In the genomic region with DNA sequence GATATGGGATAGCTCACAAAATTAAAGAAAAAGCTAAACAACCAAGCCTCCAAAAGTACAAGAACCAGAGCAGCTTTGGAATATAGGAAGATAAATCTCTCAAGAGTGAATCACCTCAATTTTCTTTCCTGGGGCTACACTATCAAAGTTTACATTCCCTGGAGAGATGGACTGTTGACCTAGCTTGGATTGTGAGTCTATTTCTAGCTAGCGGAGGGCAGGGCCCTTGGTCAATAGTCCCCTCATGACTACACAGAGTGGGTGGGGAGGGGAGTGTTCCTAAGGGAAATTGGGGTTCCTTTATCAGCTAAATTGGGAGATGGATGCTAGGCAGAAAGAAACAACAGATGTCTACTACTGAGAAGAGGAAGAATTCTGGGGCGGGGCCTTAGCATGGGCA, we compare ENCODE assay signal across 23 cellular contexts. TPM values are rescaled to one million over a fixed set of nuclear protein-coding genes. Genes with fewer than 3 reads are reported as not detected.
DNase-seq lines count a peak whose midpoint lies in the region; ATAC-seq and TF ChIP-seq lines count a peak whose summit lies in the region.
"Had no signal": no experiment of that assay in that cellular context is flagged by ENCODE, and none has a peak within 500 bp of the region (broad histone marks: within the 10 kb centered on the region; RNA-seq: fewer than 3 reads in every experiment).

No MANE protein-coding gene starts in this region.

- CTCF ChIA-PET in naive thymus-derived CD4-positive, alpha-beta T cell (lab: Charles Lee) = interaction anchor here (0.9 kb wide), 1 partner anchor 11 kb away, joined by 3 read pairs; no protein-coding TSS in a partner anchor

- POLR2A ChIA-PET in naive thymus-derived CD4-positive, alpha-beta T cell (lab: Charles Lee) = no interaction called here

- H3K9me3 ChIP-seq in heart left ventricle (no peaks in the 10 kb centered on the region), hepatocyte (ENCODE audit: low read depth) (no peaks in the 10 kb centered on the region), thoracic aorta (no peaks in the 10 kb centered on the region), Peyer's patch (no peaks in the 10 kb centered on the region)
- H3K9me3 ChIP-seq in naive thymus-derived CD4-positive, alpha-beta T cell (ENCODE audit: control insufficient read depth in 2 of 3, low read length in 3 of 3) = no peaks in the 10 kb centered on the region
- H3K9me3 ChIP-seq: testis had no signal

- no peak overlapping the region for H2AFZ ChIP-seq in hepatocyte

- 79 to 94% (median 89%) methylated on average over 2 of the region's 2 CpGs for WGBS in heart left ventricle, 4 donors
- WGBS in hepatocyte (ENCODE audit: low lambda C conversion rate, missing lambda C conversion rate) = 72% methylated on average over 2 of the region's 2 CpGs

- no peak for TF ChIP-seq POLR2A in heart left ventricle (IDR thresholded peaks at IDR 0.05)
- TF ChIP-seq POLR2A in Peyer's patch (IDR thresholded peaks at IDR 0.05) = no peak

- H3K36me3 ChIP-seq in heart left ventricle = no peaks in the 10 kb centered on the region
- H3K36me3 ChIP-seq in hepatocyte (replicated peaks; ENCODE audit: insufficient read depth, low read depth) = no peaks in the 10 kb centered on the region
- H3K36me3 ChIP-seq in thoracic aorta = no peaks in the 10 kb centered on the region
- no peaks in the 10 kb centered on the region for H3K36me3 ChIP-seq in Peyer's patch
- H3K36me3 ChIP-seq in naive thymus-derived CD4-positive, alpha-beta T cell (ENCODE audit: control insufficient read depth in 2 of 3, insufficient read depth in 3 of 3, low read length in 3 of 3) = no peaks in the 10 kb centered on the region

- no peaks in the 10 kb centered on the region for H4K20me1 ChIP-seq in hepatocyte (ENCODE audit: insufficient read depth, poor library complexity, severe bottlenecking)

- no peaks in the 10 kb centered on the region for H3K27me3 ChIP-seq in heart left ventricle
- no peaks in the 10 kb centered on the region for H3K27me3 ChIP-seq in hepatocyte
- H3K27me3 ChIP-seq in thoracic aorta (replicated peaks; ENCODE audit: insufficient read depth) = no peaks in the 10 kb centered on the region
- no peaks in the 10 kb centered on the region for H3K27me3 ChIP-seq in Peyer's patch
- H3K27me3 ChIP-seq in naive thymus-derived CD4-positive, alpha-beta T cell (ENCODE audit: control insufficient read depth in 2 of 2, insufficient read depth in 2 of 2, low read length in 2 of 2) = no peaks in the 10 kb centered on the region
- H3K27me3 ChIP-seq: testis had no signal

- no peaks in the 10 kb centered on the region for H3K36me3 Mint-ChIP-seq in naive thymus-derived CD4-positive, alpha-beta T cell
- H3K36me3 Mint-ChIP-seq: activated naive CD4-positive, alpha-beta T cell treated with anti-CD3 and anti-CD28 coated beads, Interleukin-2, amount 10 ng/mL, durations not matched to agents 7 days and 5 days; brain; natural killer cell had no signal

- H3K27ac ChIP-seq in heart left ventricle (peak overlapping the region in 7 of 12 donors; percentile 31 to 74 (median 42)), hepatocyte (peak overlapping the region; percentile 82), thoracic aorta (peak overlapping the region; percentile 27 to 50), Peyer's patch (no peak overlapping the region)
- no peak overlapping the region for H3K27ac ChIP-seq in naive thymus-derived CD4-positive, alpha-beta T cell (ENCODE audit: low read depth, low read length)
- H3K27ac ChIP-seq: epithelial cell of prostate, RWPE1, testis, VCaP had no signal

- no peaks in the 10 kb centered on the region for H3K4me1 Mint-ChIP-seq in naive thymus-derived CD4-positive, alpha-beta T cell
- H3K4me1 Mint-ChIP-seq: activated naive CD4-positive, alpha-beta T cell treated with anti-CD3 and anti-CD28 coated beads, Interleukin-2, amount 10 ng/mL, durations not matched to agents 7 days and 5 days; natural killer cell had no signal

- no peaks in the 10 kb centered on the region for H3K27me3 Mint-ChIP-seq in naive thymus-derived CD4-positive, alpha-beta T cell
- H3K27me3 Mint-ChIP-seq: activated naive CD4-positive, alpha-beta T cell treated with anti-CD3 and anti-CD28 coated beads, Interleukin-2, amount 10 ng/mL, durations not matched to agents 7 days and 5 days; brain had no signal

- H3K79me2 ChIP-seq in hepatocyte = no peaks in the 10 kb centered on the region

- H3K4me3 ChIP-seq in heart left ventricle (no peak overlapping the region), hepatocyte (no peak overlapping the region), thoracic aorta (no peak overlapping the region), Peyer's patch (no peak overlapping the region)
- H3K4me3 ChIP-seq in naive thymus-derived CD4-positive, alpha-beta T cell (ENCODE audit: low read length) = no peak overlapping the region
- H3K4me3 ChIP-seq: lung, testis had no signal

- TF ChIP-seq CTCF in heart left ventricle (IDR thresholded peaks at IDR 0.05) (no peak), hepatocyte (IDR thresholded peaks at IDR 0.05; ENCODE audit: poor library complexity) (no peak), thoracic aorta (IDR thresholded peaks at IDR 0.05) (no peak), Peyer's patch (IDR thresholded peaks at IDR 0.05) (no peak)

- H3K4me2 ChIP-seq in hepatocyte = peak overlapping the region; percentile 4

- no peaks in the 10 kb centered on the region for H3K9me2 ChIP-seq in hepatocyte (replicated peaks; ENCODE audit: insufficient read depth)

- no peak for DNase-seq in heart left ventricle
- no peak for DNase-seq in cardiac septum (ENCODE audit: low spot score)
- DNase-seq in amniotic epithelial cell (ENCODE audit: low read depth) = peak; percentile 33
- DNase-seq in hepatocyte (ENCODE audit: low spot score) = peak; percentile 56
- no peak for DNase-seq in thoracic aorta (ENCODE audit: low spot score)
- no peak for DNase-seq in Peyer's patch
- no peak for DNase-seq in naive thymus-derived CD4-positive, alpha-beta T cell
- DNase-seq: 8988T; activated CD4-positive, alpha-beta T cell treated with anti-CD3 and anti-CD28 coated beads, Interleukin-2, amount 50 U/mL, for 4 hours; activated naive CD4-positive, alpha-beta T cell treated with anti-CD3 and anti-CD28 coated beads, Interleukin-2, amount 10 ng/mL, durations not matched to agents 7 days and 5 days; DMS 273 treated with DMSO at 0.1 percent for 48 hours; natural killer cell; NCI-H1694; NCI-H345; NK-92 treated with Interleukin-12 subunit alpha and Interleukin-12 subunit beta, amount 100 ng/mL, for 24 hours; T-helper 1 cell; testis had no signal

- no peak overlapping the region for H3K4me3 Mint-ChIP-seq in naive thymus-derived CD4-positive, alpha-beta T cell
- H3K4me3 Mint-ChIP-seq: activated naive CD4-positive, alpha-beta T cell treated with anti-CD3 and anti-CD28 coated beads, Interleukin-2, amount 10 ng/mL, durations not matched to agents 7 days and 5 days; brain; natural killer cell had no signal

- H3K9me3 Mint-ChIP-seq in naive thymus-derived CD4-positive, alpha-beta T cell = peaks cover 0 to 4% (median 0%) of the 10 kb centered on the region in 11 donors
- H3K9me3 Mint-ChIP-seq: activated naive CD4-positive, alpha-beta T cell treated with anti-CD3 and anti-CD28 coated beads, Interleukin-2, amount 10 ng/mL, durations not matched to agents 7 days and 5 days; brain; natural killer cell had no signal

- ATAC-seq in heart left ventricle (no peak), thoracic aorta (ENCODE audit: insufficient number of reproducible peaks, low FRiP score, low read depth) (no peak), GM19452 (IDR thresholded peaks at IDR 0.05; ENCODE audit: unreplicated experiment) (no peak)
- no peak for ATAC-seq in naive thymus-derived CD4-positive, alpha-beta T cell
- ATAC-seq: natural killer cell had no signal

- intact Hi-C loops in heart left ventricle (cut with DNase I) (no loop called here), cardiac septum (cut with DNase I) (no loop called here)
- intact Hi-C loops in naive thymus-derived CD4-positive, alpha-beta T cell (cut with micrococcal nuclease) = no loop called here

- peaks cover 0 to 34% (median 22%) of the 10 kb centered on the region in 12 donors for H3K4me1 ChIP-seq in heart left ventricle
- H3K4me1 ChIP-seq in hepatocyte (ENCODE audit: insufficient read depth) = peaks cover 28% of the 10 kb centered on the region
- peaks cover 14 to 24% of the 10 kb centered on the region in 2 donors for H3K4me1 ChIP-seq in thoracic aorta (ENCODE audit: control insufficient read depth in 1 of 2, low read depth in 2 of 2)
- H3K4me1 ChIP-seq in Peyer's patch = no peaks in the 10 kb centered on the region
- H3K4me1 ChIP-seq in naive thymus-derived CD4-positive, alpha-beta T cell (ENCODE audit: control insufficient read depth in 2 of 2, insufficient read depth in 2 of 2, low read length in 2 of 2) = no peaks in the 10 kb centered on the region
- H3K4me1 ChIP-seq: testis had no signal

- no peak overlapping the region for H3K27ac Mint-ChIP-seq in naive thymus-derived CD4-positive, alpha-beta T cell
- H3K27ac Mint-ChIP-seq: activated naive CD4-positive, alpha-beta T cell treated with anti-CD3 and anti-CD28 coated beads, Interleukin-2, amount 10 ng/mL, durations not matched to agents 7 days and 5 days; natural killer cell had no signal

RNA-seq across cellular contexts. Expression of a gene that starts 29.9 kb away (rescaled TPM):
- 10 to 100 TPM in 6 of 9 donors, 1 to 10 TPM in 3; 4.7 to 16.1 (median 10.9) TPM for total RNA-seq in heart left ventricle
- 10 to 100 TPM in 1 of 2 donors, 1 to 10 TPM in 1; 2.7 to 29.9 TPM for polyA plus RNA-seq in heart left ventricle
- 20.7 TPM for total RNA-seq in cardiac septum
- total RNA-seq in hepatocyte = 38.1 and 41.9 TPM in 2 replicates
- polyA plus RNA-seq in hepatocyte = 19.5 and 21.0 TPM in 2 replicates
- total RNA-seq in thoracic aorta = 10 to 100 TPM; 23.8 to 33.6 TPM
- 10 to 100 TPM; 17.1 to 93.3 (median 18.6) TPM for total RNA-seq in Peyer's patch
- total RNA-seq in naive thymus-derived CD4-positive, alpha-beta T cell = 10 to 100 TPM; 26.1 to 36.5 (median 28.6) TPM
- 10 to 100 TPM in 1 of 2 donors, 1 to 10 TPM in 1; 3.2 to 11.2 TPM for polyA plus RNA-seq in naive thymus-derived CD4-positive, alpha-beta T cell

RNA-seq across cellular contexts. Expression of a gene that starts 34.3 kb away (rescaled TPM):
- total RNA-seq in heart left ventricle (10 to 100 TPM in 7 of 9 donors, 1 to 10 TPM in 2; 4.1 to 15.3 (median 12.6) TPM), cardiac septum (10.5 TPM), hepatocyte (7.0 and 7.7 TPM in 2 replicates), thoracic aorta (1 to 10 TPM; 4.1 to 4.7 TPM), Peyer's patch (10 to 100 TPM; 16.3 to 28.1 (median 16.6) TPM)
- polyA plus RNA-seq in heart left ventricle (10 to 100 TPM; 12.8 to 15.4 TPM), hepatocyte (14.8 and 17.6 TPM in 2 replicates)
- 10 to 100 TPM; 16.4 to 38.4 (median 23.1) TPM for total RNA-seq in naive thymus-derived CD4-positive, alpha-beta T cell
- 10 to 100 TPM; 60.2 to 65.3 TPM for polyA plus RNA-seq in naive thymus-derived CD4-positive, alpha-beta T cell

Comparison
In these comparisons a context has a peak if more than half of its experiments do, and no peak if none do; other contexts are left out.
1. DNase-seq: peak in amniotic epithelial cell (single experiment) and hepatocyte (single experiment); none in heart left ventricle (0 of 5), cardiac septum (single experiment), thoracic aorta (single experiment), Peyer's patch (0 of 3) and naive thymus-derived CD4-positive, alpha-beta T cell (0 of 9).
2. H3K27ac ChIP-seq: peak in heart left ventricle (7 of 12), hepatocyte (single experiment) and thoracic aorta (2 of 2); none in Peyer's patch (0 of 4) and naive thymus-derived CD4-positive, alpha-beta T cell (single experiment).